16 cellular contexts compared by ENCODE assay signal in the genomic region with DNA sequence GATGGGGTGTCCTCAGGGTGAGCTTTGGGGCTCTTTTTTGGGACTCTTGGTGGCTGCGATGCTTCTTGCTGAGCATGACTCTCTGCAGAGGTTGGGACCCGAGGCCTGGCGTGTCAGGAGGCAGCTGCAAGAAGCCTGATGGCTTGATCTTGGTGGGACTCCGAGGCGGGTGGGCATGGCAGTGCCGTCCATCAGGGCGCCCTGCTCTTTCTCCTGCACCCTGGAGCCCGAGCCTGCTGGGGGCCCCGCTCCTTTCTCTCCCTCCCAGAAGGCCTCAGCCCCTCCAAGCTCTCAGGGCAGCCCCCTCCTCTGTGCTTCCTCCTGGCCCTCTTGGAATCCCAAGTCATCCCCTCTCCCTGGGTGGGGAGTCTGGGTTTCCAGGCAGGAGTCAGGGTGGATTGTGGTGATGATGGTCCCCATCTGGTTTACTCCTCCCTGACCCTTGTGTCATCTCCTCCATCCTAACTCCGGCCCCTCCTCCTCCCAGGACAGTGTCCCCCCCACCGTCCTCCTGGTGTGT.
"Had no signal": no experiment of that assay in that cellular context is flagged by ENCODE, and none has a peak within 500 bp of the region (broad histone marks: within the 10 kb centered on the region; RNA-seq: fewer than 3 reads in every experiment).

No MANE protein-coding gene starts in this region.

- DNase-seq: activated CD4-positive, alpha-beta T cell treated with anti-CD3 and anti-CD28 coated beads, Interleukin-2, amount 10 ng/mL, durations not matched to agents 7 days and 5 days; erythroblast; mammary epithelial cell; mucosa of descending colon; nucleus accumbens; stimulated activated CD4-positive, alpha-beta T cell treated with anti-CD3 and anti-CD28 coated beads, Interleukin-4, amount 100 ng/mL, for 1 hour; uterus had no signal

- H3K79me2 ChIP-seq: hepatocyte had no signal

- H3K4me3 ChIP-seq: body of pancreas, hepatocyte, mucosa of descending colon, SK-N-MC, uterus had no signal

- H3K9me3 ChIP-seq: body of pancreas, mucosa of descending colon, uterus had no signal

- H2AFZ ChIP-seq: hepatocyte had no signal

- ATAC-seq: activated T-helper 17 cell treated with anti-CD3 and anti-CD28 coated beads, Interleukin-2, amount 50 U/mL, for 72 hours; body of pancreas; mucosa of descending colon; naive thymus-derived CD8-positive, alpha-beta T cell; WTC11 had no signal

- H3K4me3 Mint-ChIP-seq: activated CD4-positive, alpha-beta T cell treated with anti-CD3 and anti-CD28 coated beads, Interleukin-2, amount 10 ng/mL, durations not matched to agents 7 days and 5 days; activated naive CD4-positive, alpha-beta T cell treated with anti-CD3 and anti-CD28 coated beads, Interleukin-2, amount 50 U/mL, for 24 hours; activated T-helper 17 cell treated with anti-CD3 and anti-CD28 coated beads, Interleukin-2, amount 50 U/mL, for 72 hours; central memory CD8-positive, alpha-beta T cell; naive thymus-derived CD8-positive, alpha-beta T cell; stimulated activated naive CD8-positive, alpha-beta T cell treated with anti-CD3 and anti-CD28 coated beads, Interleukin-15, Interleukin-2, amounts not matched to agents 100 ng/mL and 50 ng/mL, for 24 hours; WTC11 had no signal

- H3K27me3 Mint-ChIP-seq: activated CD4-positive, alpha-beta T cell treated with anti-CD3 and anti-CD28 coated beads, Interleukin-2, amount 10 ng/mL, durations not matched to agents 7 days and 5 days; activated naive CD4-positive, alpha-beta T cell treated with anti-CD3 and anti-CD28 coated beads, Interleukin-2, amount 50 U/mL, for 24 hours; activated T-helper 17 cell treated with anti-CD3 and anti-CD28 coated beads, Interleukin-2, amount 50 U/mL, for 72 hours; central memory CD8-positive, alpha-beta T cell; naive thymus-derived CD8-positive, alpha-beta T cell; stimulated activated naive CD8-positive, alpha-beta T cell treated with anti-CD3 and anti-CD28 coated beads, Interleukin-15, Interleukin-2, amounts not matched to agents 100 ng/mL and 50 ng/mL, for 24 hours had no signal

- H3K4me1 ChIP-seq: uterus had no signal

- H3K27ac ChIP-seq: body of pancreas, hepatocyte, SK-N-MC, uterus had no signal

- H3K36me3 ChIP-seq: uterus had no signal

- H3K4me2 ChIP-seq: hepatocyte had no signal

- H3K27ac Mint-ChIP-seq: activated CD4-positive, alpha-beta T cell treated with anti-CD3 and anti-CD28 coated beads, Interleukin-2, amount 10 ng/mL, durations not matched to agents 7 days and 5 days; activated naive CD4-positive, alpha-beta T cell treated with anti-CD3 and anti-CD28 coated beads, Interleukin-2, amount 50 U/mL, for 24 hours; activated T-helper 17 cell treated with anti-CD3 and anti-CD28 coated beads, Interleukin-2, amount 50 U/mL, for 72 hours; stimulated activated naive CD8-positive, alpha-beta T cell treated with anti-CD3 and anti-CD28 coated beads, Interleukin-15, Interleukin-2, amounts not matched to agents 100 ng/mL and 50 ng/mL, for 24 hours; WTC11 had no signal

- H3K36me3 Mint-ChIP-seq: activated naive CD4-positive, alpha-beta T cell treated with anti-CD3 and anti-CD28 coated beads, Interleukin-2, amount 50 U/mL, for 24 hours; naive thymus-derived CD8-positive, alpha-beta T cell; WTC11 had no signal

- H3K4me1 Mint-ChIP-seq: activated CD4-positive, alpha-beta T cell treated with anti-CD3 and anti-CD28 coated beads, Interleukin-2, amount 10 ng/mL, durations not matched to agents 7 days and 5 days; activated naive CD4-positive, alpha-beta T cell treated with anti-CD3 and anti-CD28 coated beads, Interleukin-2, amount 50 U/mL, for 24 hours; activated T-helper 17 cell treated with anti-CD3 and anti-CD28 coated beads, Interleukin-2, amount 50 U/mL, for 72 hours; central memory CD8-positive, alpha-beta T cell; naive thymus-derived CD8-positive, alpha-beta T cell had no signal

- H3K9me3 Mint-ChIP-seq: activated CD4-positive, alpha-beta T cell treated with anti-CD3 and anti-CD28 coated beads, Interleukin-2, amount 10 ng/mL, durations not matched to agents 7 days and 5 days; activated naive CD4-positive, alpha-beta T cell treated with anti-CD3 and anti-CD28 coated beads, Interleukin-2, amount 50 U/mL, for 24 hours; activated T-helper 17 cell treated with anti-CD3 and anti-CD28 coated beads, Interleukin-2, amount 50 U/mL, for 72 hours; central memory CD8-positive, alpha-beta T cell; naive thymus-derived CD8-positive, alpha-beta T cell; stimulated activated naive CD8-positive, alpha-beta T cell treated with anti-CD3 and anti-CD28 coated beads, Interleukin-15, Interleukin-2, amounts not matched to agents 100 ng/mL and 50 ng/mL, for 24 hours; WTC11 had no signal

- H3K27me3 ChIP-seq: body of pancreas, hepatocyte, uterus had no signal
